In the genomic region with DNA sequence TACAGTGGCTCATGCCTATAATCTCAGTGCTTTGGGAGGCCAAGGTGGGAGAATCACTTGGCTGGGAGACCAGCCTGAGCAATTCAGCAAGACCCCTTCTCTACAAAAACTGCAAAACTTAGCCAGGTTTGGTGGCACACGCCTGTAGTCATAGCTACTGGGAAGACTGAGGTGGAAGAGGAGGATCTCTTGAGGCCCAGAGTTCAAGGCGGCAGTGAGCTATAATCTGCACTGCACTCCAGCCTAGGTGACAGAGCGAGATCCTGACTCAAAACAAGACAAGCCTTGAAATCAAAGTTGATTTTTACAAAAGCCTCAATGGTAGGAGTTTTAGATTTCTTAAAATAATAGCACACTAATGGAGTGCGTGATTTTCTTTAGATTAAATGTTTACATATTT, we compare ENCODE assay signal across 15 cellular contexts. TPM values are rescaled to one million over a fixed set of nuclear protein-coding genes. Genes with fewer than 3 reads are reported as not detected.
A peak's percentile ranks its signal among the peaks of the same experiment; 100 is the strongest.
DNase-seq lines count a peak whose midpoint lies in the region; ATAC-seq, FAIRE-seq and TF ChIP-seq lines count a peak whose summit lies in the region.
"Had no signal": no experiment of that assay in that cellular context is flagged by ENCODE, and none has a peak within 500 bp of the region (broad histone marks: within the 10 kb centered on the region; RNA-seq: fewer than 3 reads in every experiment).

No MANE protein-coding gene starts in this region.

- ATAC-seq in activated CD4-positive, alpha-beta T cell treated with anti-CD3 and anti-CD28 coated beads for 36 hours, result peak; percentile 81
- ATAC-seq in T-cell (replicated peaks in 1 of 4), result peak in 2 of 4 experiments; percentile 27 to 36
- peak; percentile 72 for ATAC-seq in GM12878
- ATAC-seq in SK-N-SH treated with all-trans-retinoic acid at 6 μM for 48 hours, result no peak

- H3K27ac Mint-ChIP-seq in activated CD4-positive, alpha-beta T cell treated with anti-CD3 and anti-CD28 coated beads for 36 hours, result peak overlapping the region; percentile 72
- peak overlapping the region; percentile 93 to 95 for H3K27ac Mint-ChIP-seq in T-cell
- H3K27ac Mint-ChIP-seq: dendritic cell treated with granulocyte-macrophage colony-stimulating factor and Interleukin-4, amounts not matched to agents 40 ng/mL and 50 ng/mL, for 4 days had no signal

- H3K4me3 ChIP-seq in GM12878, result peak overlapping the region; percentile 28; the same call in 1 of the 2 replicates
- H3K4me3 ChIP-seq: right lobe of liver, tibial nerve had no signal

- TF ChIP-seq CTCF in GM12878 (IDR thresholded peaks at IDR 0.05 in 2 of 3, conservative IDR thresholded peaks at IDR 0.05 in 1 of 3; ENCODE audit: control insufficient read depth in 2 of 3, extremely low read depth in 1 of 3, insufficient read depth in 1 of 3, low read depth in 3 of 3, low read length in 3 of 3), result no peak

- intact Hi-C loops in activated CD4-positive, alpha-beta T cell treated with anti-CD3 and anti-CD28 coated beads for 36 hours (cut with DNase I, micrococcal nuclease), result loop anchor here (1.0 to 5.0 kb wide), 7 partner anchors 10 to 161 kb away; a partner anchor contains a TSS
- intact Hi-C loops in GM12878 (cut with micrococcal nuclease; ENCODE audit: unreplicated experiment), result loop anchor here (2.0 to 5.0 kb wide), 2 partner anchors 37 to 192 kb away; no protein-coding TSS in a partner anchor

- H3K27ac ChIP-seq in GM12878 (ENCODE audit: control insufficient read depth, insufficient read depth), result peak overlapping the region; percentile 49; the same call in 1 of the 2 replicates
- H3K27ac ChIP-seq: HL-60, right lobe of liver, RWPE1, tibial nerve had no signal

- H3K9me3 Mint-ChIP-seq in activated CD4-positive, alpha-beta T cell treated with anti-CD3 and anti-CD28 coated beads for 36 hours (ENCODE audit: low read depth), result no peaks in the 10 kb centered on the region
- H3K9me3 Mint-ChIP-seq in T-cell, result no peaks in the 10 kb centered on the region
- H3K9me3 Mint-ChIP-seq: dendritic cell treated with granulocyte-macrophage colony-stimulating factor and Interleukin-4, amounts not matched to agents 40 ng/mL and 50 ng/mL, for 4 days had no signal

- TF ChIP-seq POLR2A in GM12878 (IDR thresholded peaks at IDR 0.05; ENCODE audit: low read depth, low read length), result no peak

- peaks cover 78% of the 10 kb centered on the region for H3K4me1 Mint-ChIP-seq in activated CD4-positive, alpha-beta T cell treated with anti-CD3 and anti-CD28 coated beads for 36 hours
- H3K4me1 Mint-ChIP-seq in T-cell, result peaks cover 65 to 76% (median 76%) of the 10 kb centered on the region in 3 donors

- in situ Hi-C loops in GM12878 (cut with MboI), result no loop called here

- peaks cover 11% of the 10 kb centered on the region; the same call in 1 of the 2 replicates for H4K20me1 ChIP-seq in GM12878 (ENCODE audit: control insufficient read depth, insufficient read depth)

- RAD21 ChIA-PET in GM12878 (lab: Charles Lee; ENCODE audit: unreplicated experiment), result interaction anchor here (0.6 to 3.2 kb wide), 21 partner anchors 10 to 156 kb away, joined by 3 to 29 read pairs (median 5); a partner anchor contains a TSS

- TF ChIP-seq EP300 in GM12878 (IDR thresholded peaks at IDR 0.05; ENCODE audit: borderline replicate concordance in 1 of 2, control insufficient read depth in 1 of 2, low read depth in 2 of 2, low read length in 2 of 2), result no peak

- H3K4me2 ChIP-seq in GM12878 (ENCODE audit: control insufficient read depth, insufficient read depth), result peak overlapping the region; percentile 87

- no peak overlapping the region for H3K9ac ChIP-seq in GM12878 (ENCODE audit: control insufficient read depth, insufficient read depth, low read length)

- FAIRE-seq in GM12878 (lab: Jason Lieb, UNC), result no peak
- FAIRE-seq: D721Med had no signal

- peaks cover 0 to 3% of the 10 kb centered on the region in 2 experiments; a peak in 1 of 4 replicates for H3K36me3 ChIP-seq in GM12878 (ENCODE audit: control insufficient read depth in 2 of 2, insufficient read depth in 2 of 2, low read length in 1 of 2)
- H3K36me3 ChIP-seq: right lobe of liver, tibial nerve had no signal

- H3K27me3 ChIP-seq in GM12878 (replicated peaks in 1 of 2; ENCODE audit: control insufficient read depth in 2 of 2, insufficient read depth in 2 of 2, low read length in 1 of 2), result no peaks in the 10 kb centered on the region
- H3K27me3 ChIP-seq: right lobe of liver, tibial nerve had no signal

- H3K4me1 ChIP-seq in GM12878 (ENCODE audit: control insufficient read depth, insufficient read depth, low read length), result peaks cover 44% of the 10 kb centered on the region

- no peaks in the 10 kb centered on the region for H3K27me3 Mint-ChIP-seq in activated CD4-positive, alpha-beta T cell treated with anti-CD3 and anti-CD28 coated beads for 36 hours
- H3K27me3 Mint-ChIP-seq in T-cell, result no peaks in the 10 kb centered on the region
- H3K27me3 Mint-ChIP-seq: dendritic cell treated with granulocyte-macrophage colony-stimulating factor and Interleukin-4, amounts not matched to agents 40 ng/mL and 50 ng/mL, for 4 days had no signal

- CTCF ChIA-PET in activated CD4-positive, alpha-beta T cell treated with anti-CD3 and anti-CD28 coated beads for 36 hours (lab: Charles Lee), result interaction anchor here (0.6 to 3.8 kb wide), 11 partner anchors 12 to 189 kb away, joined by 3 to 63 read pairs (median 4); a partner anchor contains a TSS
- CTCF ChIA-PET in T-cell (lab: Charles Lee) (interaction anchor here (0.6 to 2.3 kb wide), 7 partner anchors 11 to 172 kb away, joined by 3 to 36 read pairs (median 4); a partner anchor contains a TSS), GM12878 (lab: Yijun Ruan, JAX) (interaction anchor here (0.6 to 5.0 kb wide), 25 partner anchors 8 to 192 kb away, joined by 3 to 78 read pairs (median 8); a partner anchor contains a TSS)

- POLR2A ChIA-PET in activated CD4-positive, alpha-beta T cell treated with anti-CD3 and anti-CD28 coated beads for 36 hours (lab: Charles Lee), result interaction anchor here (0.6 to 2.8 kb wide), 3 partner anchors 12 to 240 kb away, joined by 7 to 40 read pairs (median 9); a partner anchor contains a TSS
- POLR2A ChIA-PET in T-cell (lab: Charles Lee), result interaction anchor here (0.5 to 1.4 kb wide), 3 partner anchors 12 to 17 kb away, joined by 3 to 4 read pairs (median 3); no protein-coding TSS in a partner anchor
- POLR2A ChIA-PET in GM12878 (lab: Charles Lee), result interaction anchor here (0.8 to 3.6 kb wide), 7 partner anchors 10 to 139 kb away, joined by 3 to 26 read pairs (median 4); a partner anchor contains a TSS

- peak; percentile 67 for DNase-seq in activated CD4-positive, alpha-beta T cell treated with anti-CD3 and anti-CD28 coated beads for 36 hours
- no peak for DNase-seq in activated CD4-positive, alpha-beta T cell treated with anti-CD3 and anti-CD28 coated beads, Interleukin-2, amount 50 U/mL, for 4 hours
- DNase-seq in T-cell (peak in 1 of 34 experiments; percentile 13), GM12878 (ENCODE audit: low read depth, low spot score) (no peak), occipital lobe (lab: John Stamatoyannopoulos, UW) (no peak), NCI-H2196 (lab: John Stamatoyannopoulos, UW; ENCODE audit: unreplicated experiment) (no peak)
- peak; percentile 50 for DNase-seq in stimulated activated CD4-positive, alpha-beta T cell treated with anti-CD3 and anti-CD28 coated beads, Interleukin-1b, Interleukin-23, amount 100 ng/mL, for 48 hours
- DNase-seq: 8988T, right lobe of liver had no signal

- TF ChIP-seq RAD21 in GM12878 (IDR thresholded peaks at IDR 0.05; ENCODE audit: insufficient read depth, low read depth, low read length), result no peak

- H2AFZ ChIP-seq in GM12878 (ENCODE audit: control insufficient read depth, low read depth, low read length), result no peak overlapping the region

- no TSS peak for BruUV-seq in GM12878 (replicated peaks; lab: Mats Ljungman, UMichigan)

- SMC1A ChIA-PET in GM12878 (lab: Charles Lee; ENCODE audit: uncharacterized antibody, unreplicated experiment), result interaction anchor here (0.9 to 7.3 kb wide), 19 partner anchors 10 to 135 kb away, joined by 3 to 69 read pairs (median 6); no protein-coding TSS in a partner anchor

- peaks cover 82% of the 10 kb centered on the region for H3K79me2 ChIP-seq in GM12878 (ENCODE audit: control insufficient read depth, insufficient read depth, low read length)

- peaks cover 27% of the 10 kb centered on the region for H3K36me3 Mint-ChIP-seq in activated CD4-positive, alpha-beta T cell treated with anti-CD3 and anti-CD28 coated beads for 36 hours (ENCODE audit: low read depth)
- peaks cover 4% of the 10 kb centered on the region for H3K36me3 Mint-ChIP-seq in T-cell

- H3K9me3 ChIP-seq in GM12878 (replicated peaks; ENCODE audit: control insufficient read depth, insufficient read depth, low read length), result no peaks in the 10 kb centered on the region; the same call in 2 of the 3 replicates
- H3K9me3 ChIP-seq: right lobe of liver, tibial nerve had no signal

- no peak overlapping the region for H3K4me3 Mint-ChIP-seq in activated CD4-positive, alpha-beta T cell treated with anti-CD3 and anti-CD28 coated beads for 36 hours
- peak overlapping the region; percentile 58 to 66 (median 59) for H3K4me3 Mint-ChIP-seq in T-cell
- H3K4me3 Mint-ChIP-seq: dendritic cell treated with granulocyte-macrophage colony-stimulating factor and Interleukin-4, amounts not matched to agents 40 ng/mL and 50 ng/mL, for 4 days had no signal

- WGBS in GM12878 (ENCODE audit: insufficient coverage, insufficient replicate concordance, low lambda C conversion rate, missing lambda C conversion rate), result 1% methylated on average over 4 of the region's 4 CpGs

TF ChIP-seq in GM12878, 131 proteins besides CTCF, POLR2A, EP300 and RAD21 (continues in another document):
- TF ChIP-seq JUNB (IDR thresholded peaks at IDR 0.05), result peak; percentile 83

RNA-seq across cellular contexts. Expression of a gene that starts 14.6 kb away (rescaled TPM):
- 100 to 1,000 TPM; 262 to 289 TPM for total RNA-seq in activated CD4-positive, alpha-beta T cell treated with anti-CD3 and anti-CD28 coated beads for 36 hours
- 100 to 1,000 TPM; 138 to 176 (median 152) TPM for total RNA-seq in T-cell
- total RNA-seq in GM12878 (2013; cell fraction: nucleolus; rRNA removed), result 91.1 and 104 TPM in 2 replicates
- 93.1 and 107 TPM in 2 replicates for total RNA-seq in GM12878 (2014; rRNA removed)
- total RNA-seq in GM12878 (2014; rRNA removed; fragmentation: Illumina TruSeq; extraction: Trizol), result 134 and 136 TPM in 2 replicates
- 166 and 174 TPM in 2 replicates for total RNA-seq in GM12878 (2021)
- polyA plus RNA-seq in GM12878 (2011; ENCODE audit: low read depth), result 146 TPM
- polyA plus RNA-seq in GM12878 (2011; rRNA removed), result 139 and 185 TPM in 2 replicates
- 40.9 and 52.0 TPM in 2 replicates for polyA plus RNA-seq in GM12878 (2011; cell fraction: cytosol; rRNA removed)
- 40.3 and 44.3 TPM in 2 replicates for polyA plus RNA-seq in GM12878 (2011; cell fraction: nucleus; rRNA removed)
- polyA plus RNA-seq in GM12878 (2012), result 193 and 217 TPM in 2 replicates
- polyA plus RNA-seq in GM12878 (2014; fragmentation: Illumina TruSeq; extraction: Trizol), result 120 and 151 TPM in 2 replicates
- 100 to 1,000 TPM in 1 of 2 experiments, 10 to 100 TPM in 1; 58.6 to 120 TPM for polyA plus RNA-seq in GM12878 (2014; fragmentation: Nextera tagmentation; extraction: Ambion mirVana)
- polyA plus RNA-seq in GM12878 (2014; rRNA removed), result 79.2 and 99.2 TPM in 2 replicates
- 100 to 1,000 TPM; 227 to 245 TPM for polyA plus RNA-seq in GM12878 (2016; fragmentation: Nextera tagmentation; extraction: Ambion mirVana)
- 52.8 and 83.5 TPM in 2 replicates for polyA minus RNA-seq in GM12878 (2011; rRNA and poly(A)+ RNA removed)
- 31.5 and 44.0 TPM in 2 replicates for polyA minus RNA-seq in GM12878 (2011; cell fraction: cytosol; rRNA and poly(A)+ RNA removed)
- 20.8 and 43.4 TPM in 2 replicates for polyA minus RNA-seq in GM12878 (2011; cell fraction: nucleus; rRNA and poly(A)+ RNA removed)
- 124 TPM for total RNA-seq in occipital lobe

Comparison
In these comparisons a context has a peak if more than half of its experiments do, and no peak if none do; other contexts are left out.
1. DNase-seq: peak in activated CD4-positive, alpha-beta T cell treated with anti-CD3 and anti-CD28 coated beads for 36 hours (single experiment) and stimulated activated CD4-positive, alpha-beta T cell treated with anti-CD3 and anti-CD28 coated beads, Interleukin-1b, Interleukin-23, amount 100 ng/mL, for 48 hours (single experiment); none in activated CD4-positive, alpha-beta T cell treated with anti-CD3 and anti-CD28 coated beads, Interleukin-2, amount 50 U/mL, for 4 hours (0 of 2), GM12878 (single experiment), occipital lobe (single experiment) and NCI-H2196 (single experiment).